Comparison of ENCODE assay signal across 21 cellular contexts in the genomic region with DNA sequence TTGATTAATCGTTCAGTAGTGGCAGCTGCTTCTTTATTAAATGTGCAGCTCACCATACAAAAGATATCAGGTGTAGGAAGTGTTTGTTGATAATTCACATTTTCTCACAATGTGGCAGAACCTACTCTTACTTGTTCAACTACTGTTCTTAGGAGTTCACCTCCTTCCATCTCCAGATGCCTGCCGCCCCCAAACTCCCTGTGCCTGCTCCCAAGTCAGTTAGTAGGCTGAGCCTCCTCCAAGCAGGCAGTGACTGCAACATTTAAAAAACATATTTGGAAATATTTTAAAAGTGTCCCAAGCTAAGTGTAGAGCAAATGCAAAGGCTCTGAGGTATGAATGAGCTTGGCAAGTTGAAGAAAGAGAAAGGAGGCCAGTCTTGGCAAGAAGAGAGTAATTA.
DNase-seq lines count a peak whose midpoint lies in the region; ATAC-seq, FAIRE-seq and TF ChIP-seq lines count a peak whose summit lies in the region.
"Had no signal": no experiment of that assay in that cellular context is flagged by ENCODE, and none has a peak within 500 bp of the region (broad histone marks: within the 10 kb centered on the region; RNA-seq: fewer than 3 reads in every experiment).

No MANE protein-coding gene starts in this region.

- peaks cover 2% of the 10 kb centered on the region; the same call in 1 of the 2 replicates for H3K36me3 ChIP-seq in SU-DHL-6 (ENCODE audit: low read length)
- H3K36me3 ChIP-seq in K562 (ENCODE audit: control insufficient read depth, insufficient read depth, low read length), result no peaks in the 10 kb centered on the region
- H3K36me3 ChIP-seq in smooth muscle cell (ENCODE audit: low read depth), result no peaks in the 10 kb centered on the region
- H3K36me3 ChIP-seq in hepatocyte (replicated peaks; ENCODE audit: insufficient read depth, low read depth), result no peaks in the 10 kb centered on the region

- WGBS in K562 (ENCODE audit: insufficient coverage, low coverage, missing lambda C conversion rate), result 13% methylated on average over 2 of the region's 2 CpGs
- WGBS in smooth muscle cell (ENCODE audit: low lambda C conversion rate), result 89% methylated on average over 2 of the region's 2 CpGs
- WGBS in hepatocyte (ENCODE audit: low lambda C conversion rate, missing lambda C conversion rate), result 75% methylated on average over 2 of the region's 2 CpGs

- H3K9ac ChIP-seq in SU-DHL-6 (ENCODE audit: low read length), result no peak overlapping the region
- H3K9ac ChIP-seq in K562 (ENCODE audit: insufficient read depth in 1 of 2, low read depth in 2 of 2, low read length in 2 of 2), result no peak overlapping the region; a peak in 1 of 4 replicates
- H3K9ac ChIP-seq in smooth muscle cell (ENCODE audit: low read depth), result no peak overlapping the region

- peak; percentile 50; the same call in 2 of the 3 replicates for ATAC-seq in K562
- ATAC-seq: A549, GM12878, GM23338, HCT116 had no signal

- H2AFZ ChIP-seq in SU-DHL-6 (ENCODE audit: low read depth, low read length, severe bottlenecking) (no peak overlapping the region), K562 (ENCODE audit: low read depth, low read length) (peak overlapping the region; percentile 59), smooth muscle cell (ENCODE audit: low read depth) (no peak overlapping the region), hepatocyte (no peak overlapping the region)
- H2AFZ ChIP-seq: GM23338 had no signal

- 0 out of 2 replicates have a peak overlapping the region, but pooled peaks have one; percentile 20 for H3K27ac ChIP-seq in SU-DHL-6 (ENCODE audit: low read depth, low read length)
- H3K27ac ChIP-seq in K562 (ENCODE audit: extremely low read depth, low read depth, low read length), result peak overlapping the region; percentile 64; the same call in 2 of the 3 replicates
- no peak overlapping the region for H3K27ac ChIP-seq in smooth muscle cell (ENCODE audit: low read depth)
- H3K27ac ChIP-seq in hepatocyte, result no peak overlapping the region
- H3K27ac ChIP-seq: 22Rv1, A549 had no signal

- H4K20me1 ChIP-seq in SU-DHL-6 (ENCODE audit: low read depth, low read length) (no peaks in the 10 kb centered on the region), K562 (replicated peaks; ENCODE audit: control insufficient read depth, insufficient read depth, low read length) (no peaks in the 10 kb centered on the region), smooth muscle cell (ENCODE audit: low read depth) (no peaks in the 10 kb centered on the region), hepatocyte (ENCODE audit: insufficient read depth, poor library complexity, severe bottlenecking) (no peaks in the 10 kb centered on the region)

- no peak for TF ChIP-seq CTCF in SU-DHL-6 (IDR thresholded peaks at IDR 0.05; ENCODE audit: insufficient read depth, low read length, poor library complexity, severe bottlenecking)
- no peak for TF ChIP-seq CTCF in K562 (IDR thresholded peaks at IDR 0.05 in 2 of 3, conservative IDR thresholded peaks at IDR 0.05 in 1 of 3; ENCODE audit: insufficient read depth in 2 of 3, low read depth in 1 of 3, low read length in 3 of 3)
- no peak for TF ChIP-seq CTCF in smooth muscle cell (IDR thresholded peaks at IDR 0.05; ENCODE audit: borderline replicate concordance, insufficient read depth, poor library complexity, severe bottlenecking)
- TF ChIP-seq CTCF in hepatocyte (IDR thresholded peaks at IDR 0.05; ENCODE audit: poor library complexity), result no peak

- TF ChIP-seq RAD21 in K562 (CRISPR knock-in tag; conservative IDR thresholded peaks at IDR 0.05 in 1 of 2, IDR thresholded peaks at IDR 0.05 in 1 of 2), result no peak

- CTCF ChIA-PET in K562 (lab: Yijun Ruan, JAX; ENCODE audit: low intra/inter-chr PET ratio), result no interaction called here

- no peak for TF ChIP-seq EP300 in K562 (IDR thresholded peaks at IDR 0.05; ENCODE audit: low read length)

- H3K9me2 ChIP-seq in SU-DHL-6 (replicated peaks; ENCODE audit: insufficient read depth, low read length) (no peaks in the 10 kb centered on the region), hepatocyte (replicated peaks; ENCODE audit: insufficient read depth) (no peaks in the 10 kb centered on the region)

- in situ Hi-C loops in K562 (cut with MboI), result no loop called here

- no peak overlapping the region for H3K4me3 ChIP-seq in SU-DHL-6 (ENCODE audit: insufficient read depth, low read length, poor library complexity, severe bottlenecking)
- H3K4me3 ChIP-seq in K562, result no peak overlapping the region
- no peak overlapping the region for H3K4me3 ChIP-seq in smooth muscle cell
- H3K4me3 ChIP-seq in hepatocyte, result no peak overlapping the region
- H3K4me3 ChIP-seq: A549, GM12878, GM23338 had no signal

- no TSS peak for BruUV-seq in K562 (replicated peaks; lab: Mats Ljungman, UMichigan)

- TF ChIP-seq POLR2A in K562 (conservative IDR thresholded peaks at IDR 0.05), result no peak

- intact Hi-C loops in K562 (cut with micrococcal nuclease), result no loop called here

- POLR2A ChIA-PET in K562 (lab: Yijun Ruan, JAX), result no interaction called here

- H3K4me2 ChIP-seq in SU-DHL-6 (ENCODE audit: low read depth, low read length, poor library complexity, severe bottlenecking) (no peak overlapping the region), K562 (ENCODE audit: insufficient read depth, low read length) (no peak overlapping the region), smooth muscle cell (peak overlapping the region; percentile 10), hepatocyte (no peak overlapping the region)
- H3K4me2 ChIP-seq: A549, GM23338 had no signal

- no peaks in the 10 kb centered on the region for H3K9me1 ChIP-seq in K562 (ENCODE audit: control insufficient read depth, insufficient read depth, low read length)

- H3K27me3 ChIP-seq in SU-DHL-6 (ENCODE audit: low read length) (no peaks in the 10 kb centered on the region), K562 (ENCODE audit: control insufficient read depth in 2 of 2, insufficient read depth in 2 of 2, low read length in 2 of 2) (no peaks in the 10 kb centered on the region), smooth muscle cell (ENCODE audit: low read depth) (no peaks in the 10 kb centered on the region), hepatocyte (no peaks in the 10 kb centered on the region)

- H3K9me3 ChIP-seq in SU-DHL-6 (ENCODE audit: insufficient read depth, low read length) (no peaks in the 10 kb centered on the region), K562 (replicated peaks; ENCODE audit: control insufficient read depth, insufficient read depth, low read depth, low read length) (no peaks in the 10 kb centered on the region), smooth muscle cell (replicated peaks; ENCODE audit: low read depth) (no peaks in the 10 kb centered on the region), hepatocyte (ENCODE audit: low read depth) (no peaks in the 10 kb centered on the region)
- H3K9me3 ChIP-seq: A549 had no signal

- H3K4me1 ChIP-seq in K562 (replicated peaks in 1 of 2; ENCODE audit: control insufficient read depth in 2 of 2, insufficient read depth in 2 of 2, low read length in 2 of 2), result peaks cover 0 to 6% of the 10 kb centered on the region in 2 experiments; a peak in 3 of 5 replicates
- peaks cover 16% of the 10 kb centered on the region for H3K4me1 ChIP-seq in smooth muscle cell (ENCODE audit: low read depth)
- no peaks in the 10 kb centered on the region for H3K4me1 ChIP-seq in hepatocyte (ENCODE audit: insufficient read depth)
- H3K4me1 ChIP-seq: A549 had no signal

- H3F3A ChIP-seq in SU-DHL-6 (ENCODE audit: insufficient read depth) (no peaks in the 10 kb centered on the region; the same call in 1 of the 2 replicates), smooth muscle cell (ENCODE audit: low read depth) (no peaks in the 10 kb centered on the region)

- H3K79me2 ChIP-seq in SU-DHL-6 (ENCODE audit: insufficient read depth, low read length) (peaks cover 100% of the 10 kb centered on the region), K562 (ENCODE audit: control insufficient read depth, insufficient read depth, low read length) (no peaks in the 10 kb centered on the region), smooth muscle cell (ENCODE audit: low read depth) (no peaks in the 10 kb centered on the region), hepatocyte (no peaks in the 10 kb centered on the region)

- FAIRE-seq in K562 (lab: Jason Lieb, UNC), result no peak
- FAIRE-seq: G401.6, GM12878 had no signal

- DNase-seq in NCI-H82 (lab: John Stamatoyannopoulos, UW) (peak; percentile 83), NCI-H82 treated with DMSO at 0.1 percent for 48 hours (lab: John Stamatoyannopoulos, UW; ENCODE audit: unreplicated experiment) (no peak), K562 (ENCODE audit: extremely low read depth in 1 of 4, low spot score in 3 of 4) (no peak), smooth muscle cell (lab: John Stamatoyannopoulos, UW; ENCODE audit: unreplicated experiment) (no peak), hepatocyte (ENCODE audit: low spot score) (no peak), AG20443 (ENCODE audit: low spot score) (no peak), 8988T (no peak)
- DNase-seq: ACHN; Calu3; CD4-positive, alpha-beta memory T cell; COR-L47; DMS53; DND-41; H9 had no signal

TF ChIP-seq in K562, 482 proteins besides CTCF, POLR2A, EP300 and RAD21 (continues in another document):
- TF ChIP-seq, protein P1, sequence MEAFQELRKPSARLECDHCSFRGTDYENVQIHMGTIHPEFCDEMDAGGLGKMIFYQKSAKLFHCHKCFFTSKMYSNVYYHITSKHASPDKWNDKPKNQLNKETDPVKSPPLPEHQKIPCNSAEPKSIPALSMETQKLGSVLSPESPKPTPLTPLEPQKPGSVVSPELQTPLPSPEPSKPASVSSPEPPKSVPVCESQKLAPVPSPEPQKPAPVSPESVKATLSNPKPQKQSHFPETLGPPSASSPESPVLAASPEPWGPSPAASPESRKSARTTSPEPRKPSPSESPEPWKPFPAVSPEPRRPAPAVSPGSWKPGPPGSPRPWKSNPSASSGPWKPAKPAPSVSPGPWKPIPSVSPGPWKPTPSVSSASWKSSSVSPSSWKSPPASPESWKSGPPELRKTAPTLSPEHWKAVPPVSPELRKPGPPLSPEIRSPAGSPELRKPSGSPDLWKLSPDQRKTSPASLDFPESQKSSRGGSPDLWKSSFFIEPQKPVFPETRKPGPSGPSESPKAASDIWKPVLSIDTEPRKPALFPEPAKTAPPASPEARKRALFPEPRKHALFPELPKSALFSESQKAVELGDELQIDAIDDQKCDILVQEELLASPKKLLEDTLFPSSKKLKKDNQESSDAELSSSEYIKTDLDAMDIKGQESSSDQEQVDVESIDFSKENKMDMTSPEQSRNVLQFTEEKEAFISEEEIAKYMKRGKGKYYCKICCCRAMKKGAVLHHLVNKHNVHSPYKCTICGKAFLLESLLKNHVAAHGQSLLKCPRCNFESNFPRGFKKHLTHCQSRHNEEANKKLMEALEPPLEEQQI (IDR thresholded peaks at IDR 0.05), result no peak
- TF ChIP-seq, protein P2, sequence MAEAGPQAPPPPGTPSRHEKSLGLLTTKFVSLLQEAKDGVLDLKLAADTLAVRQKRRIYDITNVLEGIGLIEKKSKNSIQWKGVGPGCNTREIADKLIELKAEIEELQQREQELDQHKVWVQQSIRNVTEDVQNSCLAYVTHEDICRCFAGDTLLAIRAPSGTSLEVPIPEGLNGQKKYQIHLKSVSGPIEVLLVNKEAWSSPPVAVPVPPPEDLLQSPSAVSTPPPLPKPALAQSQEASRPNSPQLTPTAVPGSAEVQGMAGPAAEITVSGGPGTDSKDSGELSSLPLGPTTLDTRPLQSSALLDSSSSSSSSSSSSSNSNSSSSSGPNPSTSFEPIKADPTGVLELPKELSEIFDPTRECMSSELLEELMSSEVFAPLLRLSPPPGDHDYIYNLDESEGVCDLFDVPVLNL (CRISPR knock-in tag; IDR thresholded peaks at IDR 0.05; ENCODE audit: low read depth), result no peak

Comparison
In these comparisons a context has a peak if more than half of its experiments do, and no peak if none do; other contexts are left out.
1. H3K27ac ChIP-seq: peak in SU-DHL-6 (single experiment) and K562 (single experiment); none in smooth muscle cell (single experiment) and hepatocyte (single experiment).